8 cellular contexts compared by ENCODE assay signal in genomic region chr11:116853461-116854073, GRCh38.
DNase-seq lines count a peak whose midpoint lies in the region; ATAC-seq lines count a peak whose summit lies in the region.

No MANE protein-coding gene starts in this region.

- ATAC-seq in HG02884 (IDR thresholded peaks at IDR 0.05; ENCODE audit: unreplicated experiment) = peak; percentile 93

- DNase-seq in NK-92 treated with Interleukin-12 subunit alpha and Interleukin-12 subunit beta, amount 100 ng/mL, for 24 hours (lab: John Stamatoyannopoulos, UW) = peak; percentile 30
- DNase-seq in NK-92 (lab: John Stamatoyannopoulos, UW; ENCODE audit: unreplicated experiment) (no peak), NOMO-1 treated with DMSO at 0.1 percent for 48 hours (lab: John Stamatoyannopoulos, UW; ENCODE audit: unreplicated experiment) (peak; percentile 89), glomerular visceral epithelial cell (ENCODE audit: extremely low spot score) (peak; percentile 81), putamen (ENCODE audit: low spot score) (no peak)
- DNase-seq in activated CD8-positive, alpha-beta memory T cell treated with anti-CD3 and anti-CD28 coated beads, Interleukin-2, amount 50 U/mL, for 48 hours = peak; percentile 67
- DNase-seq in stimulated activated CD8-positive, alpha-beta memory T cell treated with anti-CD3 and anti-CD28 coated beads, Interleukin-7, amount 100 ng/mL, for 4 hours (ENCODE audit: low read depth in 2 of 2) = peak; percentile 29 to 42

Comparison
In these comparisons a context has a peak if more than half of its experiments do, and no peak if none do; other contexts are left out.
1. DNase-seq: peak in NK-92 treated with Interleukin-12 subunit alpha and Interleukin-12 subunit beta, amount 100 ng/mL, for 24 hours (single experiment), NOMO-1 treated with DMSO at 0.1 percent for 48 hours (single experiment), activated CD8-positive, alpha-beta memory T cell treated with anti-CD3 and anti-CD28 coated beads, Interleukin-2, amount 50 U/mL, for 48 hours (single experiment), glomerular visceral epithelial cell (single experiment) and stimulated activated CD8-positive, alpha-beta memory T cell treated with anti-CD3 and anti-CD28 coated beads, Interleukin-7, amount 100 ng/mL, for 4 hours (2 of 2); none in NK-92 (single experiment) and putamen (single experiment).